24 cellular contexts compared by ENCODE assay signal in genomic region chr17:65103896-65104295, GRCh38. TPM values are rescaled to one million over a fixed set of nuclear protein-coding genes. Genes with fewer than 3 reads are reported as not detected.
A peak's percentile ranks its signal among the peaks of the same experiment; 100 is the strongest.
DNase-seq lines count a peak whose midpoint lies in the region; ATAC-seq and TF ChIP-seq lines count a peak whose summit lies in the region.
"Had no signal": no experiment of that assay in that cellular context is flagged by ENCODE, and none has a peak within 500 bp of the region (broad histone marks: within the 10 kb centered on the region; RNA-seq: fewer than 3 reads in every experiment).

No MANE protein-coding gene starts in this region.

- intact Hi-C loops in PC-9 (cut with micrococcal nuclease; ENCODE audit: unreplicated experiment) (loop anchor here (10.0 kb wide), 2 partner anchors 179 to 329 kb away; no protein-coding TSS in a partner anchor), Caco-2 (cut with micrococcal nuclease; ENCODE audit: unreplicated experiment) (loop anchor here (5.0 kb wide), 1 partner anchor 127 kb away; no protein-coding TSS in a partner anchor), heart right ventricle (cut with DNase I) (loop anchor here in 8 of 10 donors (5.0 to 10.0 kb wide), 8 partner anchors 42 to 142 kb away; partner anchors contain the start of gene GNA13 (in 5 of the 8))

- no peaks in the 10 kb centered on the region for H3K9me3 Mint-ChIP-seq in central memory CD8-positive, alpha-beta T cell
- H3K9me3 Mint-ChIP-seq in osteocyte (ENCODE audit: unreplicated experiment) (no peaks in the 10 kb centered on the region), Caco-2 (ENCODE audit: unreplicated experiment) (no peaks in the 10 kb centered on the region)
- H3K9me3 Mint-ChIP-seq: activated naive CD8-positive, alpha-beta T cell treated with anti-CD3 and anti-CD28 coated beads, Interleukin-2, amount 10 ng/mL, durations not matched to agents 7 days and 5 days; activated T-helper 17 cell treated with anti-CD3 and anti-CD28 coated beads, Interleukin-2, amount 50 U/mL, for 72 hours; naive thymus-derived CD8-positive, alpha-beta T cell; stimulated activated effector memory CD8-positive, alpha-beta T cell treated with anti-CD3 and anti-CD28 coated beads, Interleukin-12 subunit alpha, Interleukin-12 subunit beta, amount 100 ng/mL, for 72 hours; T-helper 2 cell treated with Interferon-gamma antibody and Interleukin-4, amounts not matched to agents 5 μg/mL and 100 μg/mL, for 36 hours had no signal

- no peak for ATAC-seq in central memory CD8-positive, alpha-beta T cell (replicated peaks; ENCODE audit: extremely low read depth, poor library complexity, severe bottlenecking)
- no peak for ATAC-seq in heart right ventricle
- ATAC-seq: activated CD4-positive, CD25-positive, alpha-beta regulatory T cell treated with anti-CD3 and anti-CD28 coated beads, Interleukin-2, amount 50 U/mL, for 24 hours; activated T-helper 17 cell treated with anti-CD3 and anti-CD28 coated beads, Interleukin-2, amount 50 U/mL, for 72 hours; naive thymus-derived CD8-positive, alpha-beta T cell; stimulated activated effector memory CD8-positive, alpha-beta T cell treated with anti-CD3 and anti-CD28 coated beads, Interleukin-12 subunit alpha, Interleukin-12 subunit beta, amount 100 ng/mL, for 72 hours had no signal

- no peaks in the 10 kb centered on the region for H4K20me1 ChIP-seq in GM23248 (ENCODE audit: insufficient read depth)
- H4K20me1 ChIP-seq in PC-9 (ENCODE audit: insufficient read depth) = no peaks in the 10 kb centered on the region

- no peak overlapping the region for H3K4me3 Mint-ChIP-seq in central memory CD8-positive, alpha-beta T cell
- H3K4me3 Mint-ChIP-seq in osteocyte (ENCODE audit: unreplicated experiment) = peak overlapping the region; percentile 3
- H3K4me3 Mint-ChIP-seq in Caco-2 (ENCODE audit: unreplicated experiment) = no peak overlapping the region
- H3K4me3 Mint-ChIP-seq: activated naive CD8-positive, alpha-beta T cell treated with anti-CD3 and anti-CD28 coated beads, Interleukin-2, amount 10 ng/mL, durations not matched to agents 7 days and 5 days; activated T-helper 17 cell treated with anti-CD3 and anti-CD28 coated beads, Interleukin-2, amount 50 U/mL, for 72 hours; B cell; naive thymus-derived CD8-positive, alpha-beta T cell; stimulated activated effector memory CD8-positive, alpha-beta T cell treated with anti-CD3 and anti-CD28 coated beads, Interleukin-12 subunit alpha, Interleukin-12 subunit beta, amount 100 ng/mL, for 72 hours; T-helper 2 cell treated with Interferon-gamma antibody and Interleukin-4, amounts not matched to agents 5 μg/mL and 100 μg/mL, for 36 hours had no signal

- H3K4me2 ChIP-seq in GM23248 (ENCODE audit: unreplicated experiment) = no peak overlapping the region
- peak overlapping the region; percentile 43; the same call in 1 of the 2 replicates for H3K4me2 ChIP-seq in PC-9

- BruUV-seq in PC-9 (replicated peaks; lab: Mats Ljungman, UMichigan) (no TSS peak), Caco-2 (replicated peaks; lab: Mats Ljungman, UMichigan) (no TSS peak)

- peaks cover 11% of the 10 kb centered on the region for H3K27me3 Mint-ChIP-seq in central memory CD8-positive, alpha-beta T cell
- H3K27me3 Mint-ChIP-seq in osteocyte (ENCODE audit: unreplicated experiment) = no peaks in the 10 kb centered on the region
- H3K27me3 Mint-ChIP-seq in Caco-2 (ENCODE audit: insufficient read depth, unreplicated experiment) = no peaks in the 10 kb centered on the region
- H3K27me3 Mint-ChIP-seq: activated T-helper 17 cell treated with anti-CD3 and anti-CD28 coated beads, Interleukin-2, amount 50 U/mL, for 72 hours had no signal

- DNase-seq in GM23248 = peak; percentile 11
- peak; percentile 44 to 70 for DNase-seq in PC-9
- DNase-seq in central memory CD8-positive, alpha-beta T cell (ENCODE audit: low spot score in 2 of 2) = no peak
- DNase-seq in osteocyte (ENCODE audit: extremely low spot score, unreplicated experiment) = no peak
- DNase-seq in activated CD4-positive, CD25-positive, alpha-beta regulatory T cell (lab: John Stamatoyannopoulos, UW) = no peak
- DNase-seq in Caco-2 = no peak
- DNase-seq in NCI-H82 treated with DMSO at 0.1 percent for 48 hours (lab: John Stamatoyannopoulos, UW; ENCODE audit: unreplicated experiment) = no peak
- DNase-seq in heart right ventricle = no peak
- DNase-seq: activated naive CD8-positive, alpha-beta T cell treated with anti-CD3 and anti-CD28 coated beads, Interleukin-2, amount 10 ng/mL, durations not matched to agents 7 days and 5 days; COR-L47; effector memory CD4-positive, alpha-beta T cell; head of caudate nucleus; kidney; mesendoderm; naive thymus-derived CD8-positive, alpha-beta T cell; NCI-H2081; NCI-H510A; SHP77 treated with DMSO at 0.1 percent for 48 hours; thyroid gland had no signal

- no peaks in the 10 kb centered on the region for H3K9me2 ChIP-seq in GM23248 (ENCODE audit: insufficient read depth)
- H3K9me2 ChIP-seq in PC-9 (ENCODE audit: insufficient read depth) = no peaks in the 10 kb centered on the region

- CTCF ChIA-PET in PC-9 (lab: Charles Lee) = no interaction called here
- CTCF ChIA-PET in Caco-2 (lab: Charles Lee) = interaction anchor here (0.6 kb wide), 1 partner anchor 121 kb away, joined by 5 read pairs; no protein-coding TSS in a partner anchor

- H3K9ac ChIP-seq in GM23248 = no peak overlapping the region

- H3K27ac Mint-ChIP-seq in central memory CD8-positive, alpha-beta T cell (ENCODE audit: low read depth) = peak overlapping the region; percentile 32
- H3K27ac Mint-ChIP-seq in osteocyte (ENCODE audit: unreplicated experiment) = peak overlapping the region; percentile 67
- H3K27ac Mint-ChIP-seq in Caco-2 (ENCODE audit: unreplicated experiment) = no peak overlapping the region
- H3K27ac Mint-ChIP-seq: activated naive CD8-positive, alpha-beta T cell treated with anti-CD3 and anti-CD28 coated beads, Interleukin-2, amount 10 ng/mL, durations not matched to agents 7 days and 5 days; activated T-helper 17 cell treated with anti-CD3 and anti-CD28 coated beads, Interleukin-2, amount 50 U/mL, for 72 hours; B cell; stimulated activated effector memory CD8-positive, alpha-beta T cell treated with anti-CD3 and anti-CD28 coated beads, Interleukin-12 subunit alpha, Interleukin-12 subunit beta, amount 100 ng/mL, for 72 hours; T-helper 2 cell treated with Interferon-gamma antibody and Interleukin-4, amounts not matched to agents 5 μg/mL and 100 μg/mL, for 36 hours had no signal

- H2AFZ ChIP-seq in GM23248 (no peak overlapping the region), PC-9 (no peak overlapping the region)

- POLR2A ChIA-PET in PC-9 (lab: Charles Lee; ENCODE audit: unreplicated experiment) (interaction anchor here (0.6 to 0.7 kb wide), 3 partner anchors 28 to 133 kb away, joined by 3 to 13 read pairs (median 4); no protein-coding TSS in a partner anchor), Caco-2 (lab: Charles Lee) (interaction anchor here (0.6 kb wide), 1 partner anchor 47 kb away, joined by 8 read pairs; the partner anchor contains the start of gene GNA13)

- H3K36me3 Mint-ChIP-seq in central memory CD8-positive, alpha-beta T cell (ENCODE audit: insufficient read depth) = peaks cover 5% of the 10 kb centered on the region
- H3K36me3 Mint-ChIP-seq in osteocyte (ENCODE audit: unreplicated experiment) (no peaks in the 10 kb centered on the region), Caco-2 (ENCODE audit: insufficient read depth, unreplicated experiment) (no peaks in the 10 kb centered on the region)
- H3K36me3 Mint-ChIP-seq: activated naive CD8-positive, alpha-beta T cell treated with anti-CD3 and anti-CD28 coated beads, Interleukin-2, amount 10 ng/mL, durations not matched to agents 7 days and 5 days; naive thymus-derived CD8-positive, alpha-beta T cell had no signal

- in situ Hi-C loops in GM23248 (cut with MboI) = no loop called here

- H3K4me3 ChIP-seq in GM23248 = no peak overlapping the region
- H3K4me3 ChIP-seq in PC-9 = no peak overlapping the region
- H3K4me3 ChIP-seq in Caco-2 (ENCODE audit: low read depth, low read length) = no peak overlapping the region
- no peak overlapping the region for H3K4me3 ChIP-seq in heart right ventricle
- H3K4me3 ChIP-seq: thyroid gland had no signal

- no peak for TF ChIP-seq CTCF in PC-9 (conservative IDR thresholded peaks at IDR 0.05)
- TF ChIP-seq CTCF in osteocyte (IDR thresholded peaks at IDR 0.05) = no peak
- no peak for TF ChIP-seq CTCF in Caco-2 (IDR thresholded peaks at IDR 0.05; ENCODE audit: insufficient read depth in 1 of 2, low read depth in 1 of 2, low read length in 1 of 2, severe bottlenecking in 1 of 2, unreplicated experiment in 1 of 2)
- no peak for TF ChIP-seq CTCF in heart right ventricle (IDR thresholded peaks at IDR 0.05)

- H3K27me3 ChIP-seq in GM23248 (replicated peaks; ENCODE audit: insufficient read depth) (peaks cover 16% of the 10 kb centered on the region), PC-9 (ENCODE audit: insufficient read depth, low read depth) (no peaks in the 10 kb centered on the region), Caco-2 (replicated peaks; ENCODE audit: control insufficient read depth, insufficient read depth, low read length) (no peaks in the 10 kb centered on the region), heart right ventricle (no peaks in the 10 kb centered on the region)
- H3K27me3 ChIP-seq: thyroid gland had no signal

- H3K9me3 ChIP-seq in GM23248 (ENCODE audit: low read depth) (no peaks in the 10 kb centered on the region), PC-9 (ENCODE audit: insufficient read depth, low read depth) (no peaks in the 10 kb centered on the region), Caco-2 (no peaks in the 10 kb centered on the region), heart right ventricle (no peaks in the 10 kb centered on the region)
- H3K9me3 ChIP-seq: thyroid gland had no signal

- H3K27ac ChIP-seq in GM23248 = no peak overlapping the region
- peak overlapping the region; percentile 24 for H3K27ac ChIP-seq in PC-9
- H3K27ac ChIP-seq in heart right ventricle = no peak overlapping the region

- no peaks in the 10 kb centered on the region for H3K79me2 ChIP-seq in GM23248 (ENCODE audit: insufficient read depth)
- H3K79me2 ChIP-seq in PC-9 (ENCODE audit: low read depth) = no peaks in the 10 kb centered on the region

- H3K36me3 ChIP-seq in GM23248 (ENCODE audit: low read depth) = no peaks in the 10 kb centered on the region
- no peaks in the 10 kb centered on the region for H3K36me3 ChIP-seq in PC-9 (ENCODE audit: low read depth)
- H3K36me3 ChIP-seq in Caco-2 (ENCODE audit: control insufficient read depth, insufficient read depth, low read length) = no peaks in the 10 kb centered on the region
- no peaks in the 10 kb centered on the region for H3K36me3 ChIP-seq in heart right ventricle
- H3K36me3 ChIP-seq: thyroid gland had no signal

- H3K4me1 Mint-ChIP-seq in central memory CD8-positive, alpha-beta T cell = peaks cover 14% of the 10 kb centered on the region
- H3K4me1 Mint-ChIP-seq in osteocyte (ENCODE audit: unreplicated experiment) = peaks cover 73% of the 10 kb centered on the region
- no peaks in the 10 kb centered on the region for H3K4me1 Mint-ChIP-seq in Caco-2 (ENCODE audit: low read depth, unreplicated experiment)

- peaks cover 27% of the 10 kb centered on the region for H3F3A ChIP-seq in GM23248 (ENCODE audit: insufficient read depth)
- peaks cover 38% of the 10 kb centered on the region for H3F3A ChIP-seq in PC-9 (ENCODE audit: insufficient read depth, low read depth)

- WGBS in GM23248 (ENCODE audit: low coverage in 1 of 2, low lambda C conversion rate in 2 of 2, missing lambda C conversion rate in 2 of 2), 2 experiments = 73 to 74% methylated on average over 5 of the region's 5 CpGs
- WGBS in heart right ventricle, 2 donors = 83 to 86% methylated on average over 5 of the region's 5 CpGs

- H3K4me1 ChIP-seq in GM23248 (ENCODE audit: insufficient read depth) (peaks cover 18% of the 10 kb centered on the region), PC-9 (replicated peaks; ENCODE audit: insufficient read depth) (peaks cover 66% of the 10 kb centered on the region), Caco-2 (peaks cover 5% of the 10 kb centered on the region; the same call in 1 of the 2 replicates), heart right ventricle (peaks cover 5 to 31% (median 25%) of the 10 kb centered on the region in 9 donors)

RNA-seq across cellular contexts. Expression of gene RGS9, which starts 33.3 kb away (rescaled TPM):
- 0.43 TPM in 1 of 2 replicates, not detected in the other for total RNA-seq in GM23248 (2014; rRNA removed; shearing (Covaris generic))
- 0.76 TPM in 1 of 2 replicates, not detected in the other for polyA plus RNA-seq in GM23248 (2016; fragmentation: Nextera tagmentation; extraction: Ambion mirVana)
- 5.7 and 6.1 TPM in 2 replicates for total RNA-seq in PC-9 (2021)
- total RNA-seq in osteocyte = 4.0 and 6.5 TPM in 2 replicates
- 5.5 and 6.3 TPM in 2 replicates for total RNA-seq in Caco-2 (2022)
- 1 to 10 TPM in 5 of 10 donors, under 1 TPM in 5; 0.36 to 3.0 (median 1.1) TPM for total RNA-seq in heart right ventricle
- polyA plus RNA-seq in heart right ventricle = 1 to 10 TPM in 1 of 2 donors, under 1 TPM in 1; 0.61 to 1.8 TPM

RNA-seq across cellular contexts. Expression of gene GNA13, which starts 47.4 kb away (rescaled TPM):
- 40.6 and 41.8 TPM in 2 replicates for total RNA-seq in GM23248 (2014; rRNA removed; shearing (Covaris generic))
- polyA plus RNA-seq in GM23248 (2016; fragmentation: Nextera tagmentation; extraction: Ambion mirVana) (17.2 and 18.5 TPM in 2 replicates), heart right ventricle (10 to 100 TPM in 1 of 2 donors, 1 to 10 TPM in 1; 9.2 to 10.5 TPM)
- total RNA-seq in PC-9 (2021) (26.2 and 29.7 TPM in 2 replicates), osteocyte (54.7 and 55.9 TPM in 2 replicates), Caco-2 (2022) (38.0 and 39.1 TPM in 2 replicates), heart right ventricle (10 to 100 TPM; 17.5 to 35.4 (median 20.9) TPM)

Comparison
In these comparisons a context has a peak if more than half of its experiments do, and no peak if none do; other contexts are left out.
1. DNase-seq: peak in GM23248 (single experiment) and PC-9 (2 of 2); none in central memory CD8-positive, alpha-beta T cell (0 of 2), osteocyte (single experiment), activated CD4-positive, CD25-positive, alpha-beta regulatory T cell (0 of 4), Caco-2 (0 of 2), NCI-H82 treated with DMSO at 0.1 percent for 48 hours (single experiment) and heart right ventricle (0 of 2).